Comparison of ENCODE assay signal across 9 cellular contexts in genomic region chr9:117644133-117644532, GRCh38.
A peak's percentile ranks its signal among the peaks of the same experiment; 100 is the strongest.
DNase-seq lines count a peak whose midpoint lies in the region; ATAC-seq and TF ChIP-seq lines count a peak whose summit lies in the region.
"Had no signal": no experiment of that assay in that cellular context is flagged by ENCODE, and none has a peak within 500 bp of the region (broad histone marks: within the 10 kb centered on the region; RNA-seq: fewer than 3 reads in every experiment).

No MANE protein-coding gene starts in this region.

- H3K4me1 ChIP-seq in OCI-LY7 (ENCODE audit: insufficient read depth, low read length, poor library complexity, severe bottlenecking) = peaks cover 12% of the 10 kb centered on the region
- H3K4me1 ChIP-seq in rectal smooth muscle tissue (ENCODE audit: control insufficient read depth, insufficient read depth, low read length) = no peaks in the 10 kb centered on the region

- peaks cover 5% of the 10 kb centered on the region for H3K4me1 Mint-ChIP-seq in activated CD4-positive, alpha-beta T cell treated with anti-CD3 and anti-CD28 coated beads for 36 hours
- H3K4me1 Mint-ChIP-seq in type B pancreatic cell (ENCODE audit: unreplicated experiment) = peaks cover 21% of the 10 kb centered on the region

- no peak overlapping the region for H3K9ac ChIP-seq in rectal smooth muscle tissue (ENCODE audit: low read length)

- H3K27ac ChIP-seq in OCI-LY7 (ENCODE audit: low read depth, low read length, poor library complexity, severe bottlenecking) = no peak overlapping the region
- no peak overlapping the region for H3K27ac ChIP-seq in rectal smooth muscle tissue (ENCODE audit: low read depth, low read length)
- H3K27ac ChIP-seq: 22Rv1 had no signal

- H3K36me3 ChIP-seq in OCI-LY7 (ENCODE audit: insufficient read depth, low read length) = no peaks in the 10 kb centered on the region
- H3K36me3 ChIP-seq in rectal smooth muscle tissue (ENCODE audit: control insufficient read depth, insufficient read depth, low read length) = no peaks in the 10 kb centered on the region

- intact Hi-C loops in OCI-LY7 (cut with micrococcal nuclease; ENCODE audit: unreplicated experiment) = loop anchor here (1.0 to 10.0 kb wide), 3 partner anchors 139 to 1641 kb away; no protein-coding TSS in a partner anchor
- intact Hi-C loops in activated CD4-positive, alpha-beta T cell treated with anti-CD3 and anti-CD28 coated beads for 36 hours (cut with DNase I, micrococcal nuclease) = loop anchor here (5.0 to 10.0 kb wide), 5 partner anchors 141 to 1721 kb away; partner anchors contain the start of gene BRINP1 (in 1 of the 2)

- no peaks in the 10 kb centered on the region for H3K9me2 ChIP-seq in OCI-LY7 (ENCODE audit: insufficient read depth, low read length)

- CTCF ChIA-PET in OCI-LY7 (lab: Charles Lee; ENCODE audit: unreplicated experiment) = no interaction called here
- CTCF ChIA-PET in activated CD4-positive, alpha-beta T cell treated with anti-CD3 and anti-CD28 coated beads for 36 hours (lab: Charles Lee) = interaction anchor here (0.6 to 0.7 kb wide), 3 partner anchors 8 to 965 kb away, joined by 3 read pairs; no protein-coding TSS in a partner anchor

- POLR2A ChIA-PET in OCI-LY7 (lab: Charles Lee) = interaction anchor here (0.6 to 0.9 kb wide), 2 partner anchors 60 to 519 kb away, joined by 3 read pairs; partner anchors contain the start of gene TLR4
- POLR2A ChIA-PET in activated CD4-positive, alpha-beta T cell treated with anti-CD3 and anti-CD28 coated beads for 36 hours (lab: Charles Lee) = no interaction called here

- H3K4me2 ChIP-seq in OCI-LY7 (ENCODE audit: low read length) = peak overlapping the region; percentile 56

- DNase-seq in DMS 273 (lab: John Stamatoyannopoulos, UW; ENCODE audit: unreplicated experiment) = peak; percentile 47
- DNase-seq in DMS 273 treated with DMSO at 0.1 percent for 48 hours (lab: John Stamatoyannopoulos, UW) = no peak
- peak; percentile 4 for DNase-seq in OCI-LY7 (ENCODE audit: low spot score)
- DNase-seq in activated CD4-positive, alpha-beta T cell treated with anti-CD3 and anti-CD28 coated beads for 36 hours = no peak
- no peak for DNase-seq in type B pancreatic cell (ENCODE audit: extremely low spot score, unreplicated experiment)
- DNase-seq in NCI-H1105 (lab: John Stamatoyannopoulos, UW) = no peak

- ATAC-seq in HG02938 (IDR thresholded peaks at IDR 0.05; ENCODE audit: unreplicated experiment) = peak; percentile 31
- ATAC-seq in activated CD4-positive, alpha-beta T cell treated with anti-CD3 and anti-CD28 coated beads for 36 hours = no peak

- H2AFZ ChIP-seq in OCI-LY7 (ENCODE audit: low read length) = peak overlapping the region; percentile 91; the same call in 1 of the 2 replicates

- no peak overlapping the region for H3K4me3 Mint-ChIP-seq in activated CD4-positive, alpha-beta T cell treated with anti-CD3 and anti-CD28 coated beads for 36 hours
- no peak overlapping the region for H3K4me3 Mint-ChIP-seq in type B pancreatic cell

- no peak for TF ChIP-seq CTCF in OCI-LY7 (conservative IDR thresholded peaks at IDR 0.05; ENCODE audit: low read length)
- TF ChIP-seq CTCF in type B pancreatic cell (conservative IDR thresholded peaks at IDR 0.05) = no peak

- no peaks in the 10 kb centered on the region for H4K20me1 ChIP-seq in OCI-LY7 (ENCODE audit: insufficient read depth, low read length)

- H3K79me2 ChIP-seq in OCI-LY7 (ENCODE audit: insufficient read depth, low read depth, low read length) = no peaks in the 10 kb centered on the region

- peaks cover 33% of the 10 kb centered on the region for H3K27me3 Mint-ChIP-seq in activated CD4-positive, alpha-beta T cell treated with anti-CD3 and anti-CD28 coated beads for 36 hours
- peaks cover 17% of the 10 kb centered on the region for H3K27me3 Mint-ChIP-seq in type B pancreatic cell

- no peaks in the 10 kb centered on the region for H3K9me3 ChIP-seq in OCI-LY7 (ENCODE audit: low read length)

- H3K36me3 Mint-ChIP-seq in activated CD4-positive, alpha-beta T cell treated with anti-CD3 and anti-CD28 coated beads for 36 hours (ENCODE audit: low read depth) = no peaks in the 10 kb centered on the region
- H3K36me3 Mint-ChIP-seq in type B pancreatic cell = no peaks in the 10 kb centered on the region

- peaks cover 3% of the 10 kb centered on the region for H3K27me3 ChIP-seq in rectal smooth muscle tissue (ENCODE audit: control insufficient read depth, insufficient read depth, low read length)

- H3K27ac Mint-ChIP-seq in activated CD4-positive, alpha-beta T cell treated with anti-CD3 and anti-CD28 coated beads for 36 hours = no peak overlapping the region
- H3K27ac Mint-ChIP-seq in type B pancreatic cell = no peak overlapping the region

- H3K9me3 Mint-ChIP-seq in activated CD4-positive, alpha-beta T cell treated with anti-CD3 and anti-CD28 coated beads for 36 hours (ENCODE audit: low read depth) = no peaks in the 10 kb centered on the region
- H3K9me3 Mint-ChIP-seq in type B pancreatic cell = no peaks in the 10 kb centered on the region

- no TSS peak for BruUV-seq in OCI-LY7 (replicated peaks; lab: Mats Ljungman, UMichigan)

- H3K4me3 ChIP-seq in OCI-LY7 (ENCODE audit: low read depth, low read length, poor library complexity, severe bottlenecking) (peak overlapping the region; percentile 32), rectal smooth muscle tissue (ENCODE audit: low read length) (peak overlapping the region; percentile 58)

Comparison
In these comparisons a context has a peak if more than half of its experiments do, and no peak if none do; other contexts are left out.
1. DNase-seq: peak in DMS 273 (single experiment) and OCI-LY7 (single experiment); none in DMS 273 treated with DMSO at 0.1 percent for 48 hours (single experiment), activated CD4-positive, alpha-beta T cell treated with anti-CD3 and anti-CD28 coated beads for 36 hours (single experiment), type B pancreatic cell (single experiment) and NCI-H1105 (single experiment).